24 cellular contexts compared by ENCODE assay signal in the genomic region with DNA sequence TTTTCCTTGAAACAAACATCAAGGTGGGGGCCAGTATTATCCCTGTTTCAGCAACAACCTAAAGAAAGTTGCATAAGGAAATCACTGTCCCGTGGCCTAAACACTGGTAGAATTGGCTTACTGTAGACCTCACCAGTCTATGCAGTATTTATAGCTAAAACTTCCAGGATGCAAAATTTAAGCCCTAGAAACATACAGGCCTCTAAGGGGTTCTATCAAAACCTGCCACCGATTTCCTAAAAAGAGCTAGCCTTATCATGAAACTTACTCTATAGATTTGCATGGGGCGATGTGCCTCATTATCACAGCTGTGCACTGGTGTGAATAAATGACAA.
"Had no signal": no experiment of that assay in that cellular context is flagged by ENCODE, and none has a peak within 500 bp of the region (broad histone marks: within the 10 kb centered on the region; RNA-seq: fewer than 3 reads in every experiment).

No MANE protein-coding gene starts in this region.

- H3K4me3 ChIP-seq: MG63, SJSA1, SK-N-MC had no signal

- DNase-seq: IMR-90, Karpas-422, KG1, MG63, NCI-H1092, NCI-H1105 treated with DMSO at 0.1 percent for 48 hours, NCI-H1417 treated with DMSO at 0.1 percent for 48 hours, NCI-H146, NCI-H1694 treated with DMSO at 0.1 percent for 48 hours, NCI-H1930, NCI-H2081 treated with DMSO at 0.1 percent for 48 hours, NCI-H2171, NCI-H226, NCI-H446, NCI-H510A, NCI-H524 treated with DMSO at 0.1 percent for 48 hours, NCI-H69, NCI-H774, Right ventricle myocardium superior, RPMI8226, SIG-M5 had no signal

- H3K9me3 ChIP-seq: MG63, SJSA1 had no signal

- H3K4me1 ChIP-seq: SJSA1 had no signal

- H3K27me3 ChIP-seq: MG63, SJSA1 had no signal

- H3K36me3 ChIP-seq: MG63, SJSA1 had no signal

- H3K27ac ChIP-seq: HL-60, SJSA1, SK-N-MC had no signal
